ENCODE assay signal across 1 cellular context in the genomic region with DNA sequence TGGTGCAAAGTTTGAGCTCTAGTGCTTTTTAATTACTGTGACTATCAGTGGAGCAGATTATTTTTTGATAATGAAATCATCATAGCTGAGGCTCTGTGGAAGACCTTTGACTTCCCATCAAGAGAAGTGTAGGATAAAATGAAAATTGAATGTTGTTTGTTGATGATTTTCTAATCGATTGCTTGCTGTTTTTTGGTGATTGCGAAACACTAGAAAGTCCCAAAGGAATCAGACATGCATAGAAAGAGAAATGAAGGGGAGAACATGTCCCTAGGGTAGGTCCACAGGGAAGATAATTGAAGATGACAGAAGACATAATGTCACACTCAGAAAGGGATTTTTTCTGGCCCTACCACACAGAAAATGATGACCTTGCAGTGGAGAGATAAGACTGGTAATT.
TF ChIP-seq lines count a peak whose summit lies in the region.

No MANE protein-coding gene starts in this region.

TF ChIP-seq in HEK293, 187 proteins besides CTCF, POLR2A, EP300 and RAD21 (continued from another document):
- TF ChIP-seq ZNF473 (tag by site-specific recombination; IDR thresholded peaks at IDR 0.05) (no peak), SALL2 (tag by site-specific recombination; IDR thresholded peaks at IDR 0.05; ENCODE audit: borderline replicate concordance) (no peak), ZBTB20 (tag by site-specific recombination; IDR thresholded peaks at IDR 0.05) (no peak), GLIS1 (tag by site-specific recombination; IDR thresholded peaks at IDR 0.05) (no peak), ZNF670 (tag by site-specific recombination; IDR thresholded peaks at IDR 0.05; ENCODE audit: low read depth) (no peak), ZNF585B (tag by site-specific recombination; IDR thresholded peaks at IDR 0.05) (no peak), OVOL3 (tag by site-specific recombination; IDR thresholded peaks at IDR 0.05) (no peak), PRDM6 (tag by site-specific recombination; IDR thresholded peaks at IDR 0.05) (peak; percentile 26; the same call in 1 of the 2 replicates), ZNF777 (tag by site-specific recombination; IDR thresholded peaks at IDR 0.05; ENCODE audit: borderline replicate concordance) (no peak), ZBTB1 (tag by site-specific recombination; IDR thresholded peaks at IDR 0.05) (no peak), ZNF175 (tag by site-specific recombination; IDR thresholded peaks at IDR 0.05) (no peak), ZNF155 (tag by site-specific recombination; IDR thresholded peaks at IDR 0.05) (no peak)
- TF ChIP-seq, protein P1, sequence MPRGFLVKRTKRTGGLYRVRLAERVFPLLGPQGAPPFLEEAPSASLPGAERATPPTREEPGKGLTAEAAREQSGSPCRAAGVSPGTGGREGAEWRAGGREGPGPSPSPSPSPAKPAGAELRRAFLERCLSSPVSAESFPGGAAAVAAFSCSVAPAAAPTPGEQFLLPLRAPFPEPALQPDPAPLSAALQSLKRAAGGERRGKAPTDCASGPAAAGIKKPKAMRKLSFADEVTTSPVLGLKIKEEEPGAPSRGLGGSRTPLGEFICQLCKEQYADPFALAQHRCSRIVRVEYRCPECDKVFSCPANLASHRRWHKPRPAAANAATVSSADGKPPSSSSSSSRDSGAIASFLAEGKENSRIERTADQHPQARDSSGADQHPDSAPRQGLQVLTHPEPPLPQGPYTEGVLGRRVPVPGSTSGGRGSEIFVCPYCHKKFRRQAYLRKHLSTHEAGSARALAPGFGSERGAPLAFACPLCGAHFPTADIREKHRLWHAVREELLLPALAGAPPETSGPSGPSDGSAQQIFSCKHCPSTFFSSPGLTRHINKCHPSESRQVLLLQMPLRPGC (tag by site-specific recombination; IDR thresholded peaks at IDR 0.05): no peak
